In the genomic region with DNA sequence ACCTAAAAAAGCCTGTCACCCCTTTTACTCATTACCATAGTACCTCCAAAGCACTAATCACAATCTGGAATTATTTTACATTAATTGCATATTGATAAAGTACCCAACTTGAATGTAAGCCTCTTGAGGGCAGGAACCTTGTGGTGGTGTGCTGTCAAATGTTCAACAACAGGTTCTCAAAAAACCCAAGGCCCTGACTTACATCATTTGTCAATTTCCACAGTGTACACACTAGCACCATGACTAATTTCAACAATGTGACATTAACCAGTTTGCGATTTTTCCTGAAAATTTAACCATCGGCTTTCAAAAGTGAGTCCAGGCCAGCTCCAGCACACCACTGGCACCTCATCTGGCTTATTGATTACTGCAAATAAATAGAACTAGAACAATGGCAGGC, we compare ENCODE assay signal across 18 cellular contexts.
"Had no signal": no experiment of that assay in that cellular context is flagged by ENCODE, and none has a peak within 500 bp of the region (broad histone marks: within the 10 kb centered on the region; RNA-seq: fewer than 3 reads in every experiment).

No MANE protein-coding gene starts in this region.

- H3K4me3 ChIP-seq: heart left ventricle, mucosa of descending colon, smooth muscle cell had no signal

- H3K27ac ChIP-seq: heart left ventricle, neutrophil had no signal

- H3K27ac Mint-ChIP-seq: type B pancreatic cell had no signal

- H3K36me3 ChIP-seq: heart left ventricle, neutrophil had no signal

- DNase-seq: effector memory CD4-positive, alpha-beta T cell; heart left ventricle; hippocampal formation; left colon; mammary epithelial cell; mucosa of descending colon; posterior cingulate gyrus; right cardiac atrium; stimulated activated CD4-positive, alpha-beta T cell treated with anti-CD3 and anti-CD28 coated beads, Interleukin-2, amount 100 ng/mL, for 48 hours; stimulated activated naive CD4-positive, alpha-beta T cell treated with Interleukin-2 at 50 U/mL for 16 hours had no signal

- H3K4me3 Mint-ChIP-seq: naive thymus-derived CD8-positive, alpha-beta T cell; type B pancreatic cell had no signal

- H3K36me3 Mint-ChIP-seq: naive thymus-derived CD8-positive, alpha-beta T cell had no signal

- FAIRE-seq: endometrium, frontal cortex, urothelium cell line had no signal

- H3K9me3 Mint-ChIP-seq: naive thymus-derived CD8-positive, alpha-beta T cell; type B pancreatic cell had no signal

- ATAC-seq: esophagus mucosa; heart left ventricle; left colon; mucosa of descending colon; naive thymus-derived CD8-positive, alpha-beta T cell; right cardiac atrium had no signal

- H3K27me3 Mint-ChIP-seq: naive thymus-derived CD8-positive, alpha-beta T cell; type B pancreatic cell had no signal

- H3K27me3 ChIP-seq: heart left ventricle, neutrophil had no signal

- H3K9me3 ChIP-seq: heart left ventricle, mucosa of descending colon, neutrophil had no signal

- H3K4me1 ChIP-seq: heart left ventricle had no signal
